In the genomic region with DNA sequence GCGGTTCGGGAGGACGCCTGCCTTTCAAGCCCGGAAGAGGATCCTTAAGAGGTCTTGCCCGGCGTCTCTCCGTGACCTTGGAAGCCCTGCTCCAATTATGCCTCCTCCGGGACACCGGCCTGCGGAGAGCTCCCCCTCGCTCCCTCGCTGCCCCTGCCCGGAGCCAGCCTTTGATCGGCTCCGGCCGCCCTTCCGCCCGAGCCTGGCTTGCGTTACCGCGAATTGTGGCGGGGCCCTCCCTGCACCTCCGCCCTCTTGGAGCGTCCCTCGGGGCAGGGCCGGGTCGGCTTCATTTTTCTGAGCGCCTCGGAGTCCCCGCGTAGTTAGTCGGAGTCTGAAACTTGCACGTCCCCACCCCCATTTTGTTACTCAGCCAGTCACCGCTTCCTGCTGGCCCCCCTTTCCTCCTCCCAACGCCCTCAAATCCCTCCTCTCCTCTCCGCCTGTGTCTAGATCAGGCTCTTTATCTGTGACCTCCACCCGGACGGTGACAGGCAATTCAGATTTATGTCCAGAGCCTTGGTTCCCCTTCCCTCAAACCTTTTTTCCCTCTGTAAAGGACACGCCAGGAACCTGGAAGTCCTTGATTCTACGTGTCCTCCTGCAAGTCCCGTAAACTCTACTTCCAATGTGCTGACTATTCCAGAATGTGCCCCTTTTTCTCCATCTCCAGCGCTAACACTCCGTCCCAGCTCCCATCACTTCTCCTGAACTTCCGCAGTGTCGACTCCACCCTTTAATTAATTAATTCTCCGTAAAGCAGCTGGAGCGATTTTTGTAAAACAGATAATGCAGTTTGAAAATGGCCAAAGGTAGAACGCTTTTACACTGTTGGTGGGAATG, we compare ENCODE assay signal across 8 cellular contexts. TPM values are rescaled to one million over a fixed set of nuclear protein-coding genes. Genes with fewer than 3 reads are reported as not detected.
DNase-seq lines count a peak whose midpoint lies in the region; ATAC-seq and TF ChIP-seq lines count a peak whose summit lies in the region.

No MANE protein-coding gene starts in this region.

- H3K4me1 ChIP-seq in HUES6 (ENCODE audit: control insufficient read depth, insufficient read depth, low read length) (peaks cover 3% of the 10 kb centered on the region; the same call in 1 of the 2 replicates), SJSA1 (replicated peaks) (peaks cover 15% of the 10 kb centered on the region), cardiac muscle cell (ENCODE audit: low read depth) (peaks cover 19% of the 10 kb centered on the region), upper lobe of right lung (peaks cover 7% of the 10 kb centered on the region)

- H3K36me3 Mint-ChIP-seq in Calu3 (ENCODE audit: insufficient read depth, unreplicated experiment) = peaks cover 35% of the 10 kb centered on the region
- peaks cover 0 to 6% of the 10 kb centered on the region in 2 donors for H3K36me3 Mint-ChIP-seq in activated naive CD4-positive, alpha-beta T cell treated with anti-CD3 and anti-CD28 coated beads, Interleukin-2, amount 50 U/mL, for 72 hours

- H3K4me3 Mint-ChIP-seq in Calu3 (ENCODE audit: low read depth, unreplicated experiment) = peak overlapping the region; percentile 90

- no peaks in the 10 kb centered on the region for H3K27me3 Mint-ChIP-seq in Calu3 (ENCODE audit: unreplicated experiment)

- peak; percentile 73 for DNase-seq in Calu3
- DNase-seq in SJSA1 (ENCODE audit: low read depth in 1 of 2, low spot score in 2 of 2) = peak; percentile 89 to 93
- peak; percentile 79 to 85 for DNase-seq in activated naive CD4-positive, alpha-beta T cell treated with anti-CD3 and anti-CD28 coated beads, Interleukin-2, amount 50 U/mL, for 72 hours (ENCODE audit: low spot score in 2 of 2)
- DNase-seq in cardiac muscle cell (ENCODE audit: low read depth in 1 of 2, low spot score in 1 of 2) = peak; percentile 83 to 87
- DNase-seq in posterior vena cava (ENCODE audit: low spot score) = peak; percentile 95
- no peak for DNase-seq in upper lobe of right lung

- intact Hi-C loops in Calu3 (cut with micrococcal nuclease; ENCODE audit: unreplicated experiment) (no loop called here), posterior vena cava (cut with DNase I) (no loop called here), upper lobe of right lung (cut with DNase I) (loop anchor here (10.0 kb wide), 1 partner anchor 51 kb away; the partner anchor contains the start of gene ATP2A1)

- H3K9ac ChIP-seq in HUES6 (ENCODE audit: low read length) = peak overlapping the region; percentile 93

- TF ChIP-seq CTCF in Calu3 (IDR thresholded peaks at IDR 0.05; ENCODE audit: unreplicated experiment) = no peak
- no peak for TF ChIP-seq CTCF in cardiac muscle cell (IDR thresholded peaks at IDR 0.05; ENCODE audit: low read depth, low read length)
- TF ChIP-seq CTCF in upper lobe of right lung (IDR thresholded peaks at IDR 0.05) = no peak

- H3K4me3 ChIP-seq in HUES6 (ENCODE audit: low read depth, low read length) (peak overlapping the region; percentile 69), SJSA1 (peak overlapping the region; percentile 89), cardiac muscle cell (peak overlapping the region; percentile 87), upper lobe of right lung (peak overlapping the region; percentile 68)

- H3K27me3 ChIP-seq in HUES6 (ENCODE audit: control insufficient read depth, insufficient read depth, low read length) = no peaks in the 10 kb centered on the region
- H3K27me3 ChIP-seq in SJSA1 (replicated peaks) = no peaks in the 10 kb centered on the region
- no peaks in the 10 kb centered on the region for H3K27me3 ChIP-seq in cardiac muscle cell
- H3K27me3 ChIP-seq in upper lobe of right lung = no peaks in the 10 kb centered on the region

- no peaks in the 10 kb centered on the region for H3K9me3 Mint-ChIP-seq in Calu3 (ENCODE audit: low read depth, unreplicated experiment)
- H3K9me3 Mint-ChIP-seq in activated naive CD4-positive, alpha-beta T cell treated with anti-CD3 and anti-CD28 coated beads, Interleukin-2, amount 50 U/mL, for 72 hours = no peaks in the 10 kb centered on the region

- peaks cover 15% of the 10 kb centered on the region for H3K4me1 Mint-ChIP-seq in Calu3 (ENCODE audit: low read depth, unreplicated experiment)

- H3K27ac Mint-ChIP-seq in Calu3 (ENCODE audit: unreplicated experiment) = peak overlapping the region; percentile 87
- peak overlapping the region; percentile 94 to 99 for H3K27ac Mint-ChIP-seq in activated naive CD4-positive, alpha-beta T cell treated with anti-CD3 and anti-CD28 coated beads, Interleukin-2, amount 50 U/mL, for 72 hours

- H3K36me3 ChIP-seq in HUES6 (ENCODE audit: control insufficient read depth, insufficient read depth, low read length) (no peaks in the 10 kb centered on the region; the same call in 1 of the 2 replicates), SJSA1 (peaks cover 3% of the 10 kb centered on the region), cardiac muscle cell (no peaks in the 10 kb centered on the region), upper lobe of right lung (no peaks in the 10 kb centered on the region)

- ATAC-seq in GM21381 (IDR thresholded peaks at IDR 0.05; ENCODE audit: unreplicated experiment) (peak; percentile 38), upper lobe of right lung (peak; percentile 47)
- ATAC-seq in activated naive CD4-positive, alpha-beta T cell treated with anti-CD3 and anti-CD28 coated beads, Interleukin-2, amount 50 U/mL, for 72 hours = peak; percentile 78 to 83

- H3K9me3 ChIP-seq in HUES6 (ENCODE audit: control insufficient read depth, insufficient read depth, low read depth, low read length) (no peaks in the 10 kb centered on the region), SJSA1 (replicated peaks) (no peaks in the 10 kb centered on the region), cardiac muscle cell (ENCODE audit: low read depth) (no peaks in the 10 kb centered on the region), upper lobe of right lung (no peaks in the 10 kb centered on the region)

- BruUV-seq in Calu3 (replicated peaks; lab: Mats Ljungman, UMichigan) = TSS peak; percentile 90

- CTCF ChIA-PET in Calu3 (lab: Charles Lee) = interaction anchor here (0.6 to 1.1 kb wide), 2 partner anchors 52 to 54 kb away, joined by 4 read pairs; no protein-coding TSS in a partner anchor

- peak overlapping the region; percentile 95 for H3K27ac ChIP-seq in HUES6 (ENCODE audit: low read depth, low read length)
- H3K27ac ChIP-seq in SJSA1 = peak overlapping the region; percentile 95
- peak overlapping the region; percentile 93 for H3K27ac ChIP-seq in cardiac muscle cell
- peak overlapping the region; percentile 96 for H3K27ac ChIP-seq in upper lobe of right lung

RNA-seq across cellular contexts. Expression of gene RABEP2, which starts 0.6 kb away (rescaled TPM):
- total RNA-seq in Calu3 (2022) (30.2 and 34.3 TPM in 2 replicates), cardiac muscle cell (74.0 and 87.3 TPM in 2 replicates), posterior vena cava (10 to 100 TPM; 10.3 to 13.7 TPM), upper lobe of right lung (23.4 TPM)
- 35.7 and 68.2 TPM in 2 replicates for total RNA-seq in SJSA1 (2014; rRNA removed; shearing (Covaris generic))
- 10 to 100 TPM; 20.7 to 25.1 TPM for total RNA-seq in activated naive CD4-positive, alpha-beta T cell treated with anti-CD3 and anti-CD28 coated beads, Interleukin-2, amount 50 U/mL, for 72 hours
- 30.8 and 34.4 TPM in 2 replicates for polyA plus RNA-seq in cardiac muscle cell

RNA-seq across cellular contexts. Expression of gene CD19, which starts 6.2 kb away (rescaled TPM):
- total RNA-seq in Calu3 (2022) (not detected in 2 replicates), cardiac muscle cell (0.07 and 1.1 TPM in 2 replicates), posterior vena cava (under 1 TPM; 0.32 to 0.33 TPM), upper lobe of right lung (not detected)
- not detected in 2 replicates for total RNA-seq in SJSA1 (2014; rRNA removed; shearing (Covaris generic))
- 1 to 10 TPM in 1 of 2 donors, under 1 TPM in 1; 0.32 to 1.2 TPM for total RNA-seq in activated naive CD4-positive, alpha-beta T cell treated with anti-CD3 and anti-CD28 coated beads, Interleukin-2, amount 50 U/mL, for 72 hours
- 1.3 TPM in 1 of 2 replicates, not detected in the other for polyA plus RNA-seq in cardiac muscle cell

RNA-seq across cellular contexts. Expression of gene NFATC2IP, which starts 25.1 kb away (rescaled TPM):
- total RNA-seq in Calu3 (2022) (91.0 and 92.3 TPM in 2 replicates), cardiac muscle cell (32.9 and 71.6 TPM in 2 replicates), posterior vena cava (10 to 100 TPM; 19.5 to 20.2 TPM), upper lobe of right lung (36.3 TPM)
- total RNA-seq in SJSA1 (2014; rRNA removed; shearing (Covaris generic)) = 27.0 and 29.8 TPM in 2 replicates
- total RNA-seq in activated naive CD4-positive, alpha-beta T cell treated with anti-CD3 and anti-CD28 coated beads, Interleukin-2, amount 50 U/mL, for 72 hours = 10 to 100 TPM; 94.5 to 96.8 TPM
- 46.5 and 49.8 TPM in 2 replicates for polyA plus RNA-seq in cardiac muscle cell

RNA-seq across cellular contexts. Expression of gene ATP2A1, which starts 47.3 kb away (rescaled TPM):
- total RNA-seq in Calu3 (2022) (3.7 and 5.7 TPM in 2 replicates), cardiac muscle cell (2.6 and 2.7 TPM in 2 replicates), posterior vena cava (1 to 10 TPM in 1 of 2 donors, under 1 TPM in 1; 0.42 to 1.3 TPM), upper lobe of right lung (0.46 TPM)
- 0.53 TPM in 1 of 2 replicates, not detected in the other for total RNA-seq in SJSA1 (2014; rRNA removed; shearing (Covaris generic))
- total RNA-seq in activated naive CD4-positive, alpha-beta T cell treated with anti-CD3 and anti-CD28 coated beads, Interleukin-2, amount 50 U/mL, for 72 hours = 1 to 10 TPM; 4.7 to 7.4 TPM
- polyA plus RNA-seq in cardiac muscle cell = 2.6 and 5.0 TPM in 2 replicates

RNA-seq across cellular contexts. Expression of gene SPNS1, which starts 49.0 kb away (rescaled TPM):
- total RNA-seq in Calu3 (2022) (44.8 and 50.0 TPM in 2 replicates), cardiac muscle cell (54.4 and 69.8 TPM in 2 replicates), posterior vena cava (10 to 100 TPM; 22.4 to 24.9 TPM), upper lobe of right lung (52.2 TPM)
- 43.0 and 65.0 TPM in 2 replicates for total RNA-seq in SJSA1 (2014; rRNA removed; shearing (Covaris generic))
- total RNA-seq in activated naive CD4-positive, alpha-beta T cell treated with anti-CD3 and anti-CD28 coated beads, Interleukin-2, amount 50 U/mL, for 72 hours = 10 to 100 TPM; 16.3 to 19.9 TPM
- 80.2 and 98.9 TPM in 2 replicates for polyA plus RNA-seq in cardiac muscle cell
